ENCODE assay signal across 8 cellular contexts in genomic region chr17:36705651-36706436, GRCh38.
DNase-seq lines count a peak whose midpoint lies in the region; ATAC-seq and TF ChIP-seq lines count a peak whose summit lies in the region.

No MANE protein-coding gene starts in this region.

- H3K9ac ChIP-seq in Loucy (ENCODE audit: low read depth, low read length, poor library complexity, severe bottlenecking), result no peak overlapping the region

- peak; percentile 42 for DNase-seq in EL
- DNase-seq in RPMI7951 (ENCODE audit: low read depth), result peak; percentile 31
- DNase-seq in activated naive CD4-positive, alpha-beta T cell treated with Interleukin-2 at 50 U/mL for 16 hours, result peak; percentile 53
- peak; percentile 58 for DNase-seq in hepatocyte (ENCODE audit: low spot score)
- DNase-seq in stimulated activated CD4-positive, alpha-beta T cell treated with anti-CD3 and anti-CD28 coated beads, Interleukin-4, amount 100 ng/mL, for 48 hours (ENCODE audit: low read depth in 2 of 2), result peak; percentile 40 to 44
- no peak for DNase-seq in prostate gland (ENCODE audit: low spot score)

- H3K4me3 ChIP-seq in Loucy (ENCODE audit: low read length, poor library complexity, severe bottlenecking) (no peak overlapping the region), hepatocyte (no peak overlapping the region), prostate gland (no peak overlapping the region)

- WGBS in hepatocyte (ENCODE audit: low lambda C conversion rate, missing lambda C conversion rate), result 62% methylated on average over 18 of the region's 18 CpGs
- 57% methylated on average over 18 of the region's 18 CpGs for WGBS in prostate gland

- no peak for ATAC-seq in GM18873 (IDR thresholded peaks at IDR 0.05; ENCODE audit: low FRiP score, unreplicated experiment)

- H3K27ac ChIP-seq in hepatocyte (no peak overlapping the region), prostate gland (no peak overlapping the region)

- no peaks in the 10 kb centered on the region for H3F3A ChIP-seq in Loucy (ENCODE audit: low read depth)

- H4K20me1 ChIP-seq in Loucy (ENCODE audit: insufficient read depth, low read length, poor library complexity, severe bottlenecking) (no peaks in the 10 kb centered on the region), hepatocyte (ENCODE audit: insufficient read depth, poor library complexity, severe bottlenecking) (no peaks in the 10 kb centered on the region)

- no peak overlapping the region for H3K4me2 ChIP-seq in Loucy (ENCODE audit: low read depth, low read length, poor library complexity, severe bottlenecking)
- no peak overlapping the region for H3K4me2 ChIP-seq in hepatocyte

- peaks cover 10% of the 10 kb centered on the region for H3K4me1 ChIP-seq in Loucy (ENCODE audit: insufficient read depth, low read length, poor library complexity, severe bottlenecking)
- H3K4me1 ChIP-seq in hepatocyte (ENCODE audit: insufficient read depth), result no peaks in the 10 kb centered on the region
- H3K4me1 ChIP-seq in prostate gland (replicated peaks), result no peaks in the 10 kb centered on the region

- H3K9me3 ChIP-seq in Loucy (ENCODE audit: insufficient read depth, low read depth, low read length), result no peaks in the 10 kb centered on the region
- H3K9me3 ChIP-seq in hepatocyte (ENCODE audit: low read depth), result no peaks in the 10 kb centered on the region
- no peaks in the 10 kb centered on the region for H3K9me3 ChIP-seq in prostate gland

- intact Hi-C loops in prostate gland (cut with DNase I), result no loop called here

- H3K27me3 ChIP-seq in Loucy (ENCODE audit: insufficient read depth, low read length, poor library complexity, severe bottlenecking) (no peaks in the 10 kb centered on the region), hepatocyte (peaks cover 40% of the 10 kb centered on the region), prostate gland (replicated peaks; ENCODE audit: insufficient read depth) (no peaks in the 10 kb centered on the region)

- H3K79me2 ChIP-seq in Loucy (ENCODE audit: insufficient read depth, low read length) (no peaks in the 10 kb centered on the region), hepatocyte (no peaks in the 10 kb centered on the region)

- H2AFZ ChIP-seq in Loucy (ENCODE audit: low read length) (no peak overlapping the region), hepatocyte (no peak overlapping the region)

- H3K9me2 ChIP-seq in Loucy (replicated peaks; ENCODE audit: low read depth, low read length) (no peaks in the 10 kb centered on the region), hepatocyte (replicated peaks; ENCODE audit: insufficient read depth) (no peaks in the 10 kb centered on the region)

- TF ChIP-seq POLR2A in prostate gland (IDR thresholded peaks at IDR 0.05), result no peak

- TF ChIP-seq CTCF in Loucy (conservative IDR thresholded peaks at IDR 0.05; ENCODE audit: low read length) (peak; percentile 98), hepatocyte (IDR thresholded peaks at IDR 0.05; ENCODE audit: poor library complexity) (peak; percentile 55), prostate gland (IDR thresholded peaks at IDR 0.05) (peak in 2 of 4 experiments; percentile 34)

- no peaks in the 10 kb centered on the region for H3K36me3 ChIP-seq in Loucy (ENCODE audit: insufficient read depth, low read length)
- no peaks in the 10 kb centered on the region for H3K36me3 ChIP-seq in hepatocyte (replicated peaks; ENCODE audit: insufficient read depth, low read depth)
- H3K36me3 ChIP-seq in prostate gland, result no peaks in the 10 kb centered on the region
